In genomic region chr9:74952281-74953151, GRCh38 we compare ENCODE assay signal across 8 cellular contexts. TPM values are rescaled to one million over a fixed set of nuclear protein-coding genes. Genes with fewer than 3 reads are reported as not detected.
A peak's percentile ranks its signal among the peaks of the same experiment; 100 is the strongest.
DNase-seq lines count a peak whose midpoint lies in the region; ATAC-seq and TF ChIP-seq lines count a peak whose summit lies in the region.

Gene C9orf40 (minus strand): TSS chr9:74952912. CDS start chr9:74952611, 301 bp downstream.

- ATAC-seq in HG02852 (IDR thresholded peaks at IDR 0.05; ENCODE audit: unreplicated experiment) (peak; percentile 92), heart right ventricle (peak; percentile 95 to 99 (median 98))
- peak; percentile 93 for ATAC-seq in activated naive CD8-positive, alpha-beta T cell treated with anti-CD3 and anti-CD28 coated beads, Interleukin-2, amount 50 U/mL, for 24 hours

- no peaks in the 10 kb centered on the region for H3K9me3 Mint-ChIP-seq in activated naive CD8-positive, alpha-beta T cell treated with anti-CD3 and anti-CD28 coated beads, Interleukin-2, amount 50 U/mL, for 24 hours
- H3K9me3 Mint-ChIP-seq in progenitor cell of endocrine pancreas (ENCODE audit: low read depth), result no peaks in the 10 kb centered on the region

- no peaks in the 10 kb centered on the region for H3K9me3 ChIP-seq in heart right ventricle

- DNase-seq in GM13976 (ENCODE audit: low spot score) (peak; percentile 90), NCI-H1436 (lab: John Stamatoyannopoulos, UW) (peak; percentile 87), SW480 (ENCODE audit: low spot score) (peak; percentile 82), heart right ventricle (peak; percentile 91 to 93), progenitor cell of endocrine pancreas (ENCODE audit: low spot score, unreplicated experiment) (peak; percentile 91), ureter (ENCODE audit: low spot score) (peak; percentile 92)
- peak; percentile 92 for DNase-seq in activated naive CD8-positive, alpha-beta T cell treated with anti-CD3 and anti-CD28 coated beads, Interleukin-2, amount 50 U/mL, for 24 hours

- TF ChIP-seq CTCF in GM13976 (IDR thresholded peaks at IDR 0.05; ENCODE audit: borderline replicate concordance, control extremely low read depth, extremely low read depth, insufficient read depth, missing control alignments) (peak; percentile 95), heart right ventricle (IDR thresholded peaks at IDR 0.05) (peak; percentile 76 to 92 (median 86)), progenitor cell of endocrine pancreas (IDR thresholded peaks at IDR 0.05; ENCODE audit: unreplicated experiment) (peak; percentile 87)

- peaks cover 0 to 27% (median 17%) of the 10 kb centered on the region in 9 donors for H3K4me1 ChIP-seq in heart right ventricle

- no peaks in the 10 kb centered on the region for H3K27me3 ChIP-seq in heart right ventricle

- peaks cover 0 to 6% (median 0%) of the 10 kb centered on the region in 9 donors for H3K36me3 ChIP-seq in heart right ventricle

- peak within 1 kb of the TSS; percentile 85 to 99 (median 96) for H3K27ac ChIP-seq in heart right ventricle

- peaks cover 17% of the 10 kb centered on the region for H3K36me3 Mint-ChIP-seq in activated naive CD8-positive, alpha-beta T cell treated with anti-CD3 and anti-CD28 coated beads, Interleukin-2, amount 50 U/mL, for 24 hours (ENCODE audit: low read depth)
- H3K36me3 Mint-ChIP-seq in progenitor cell of endocrine pancreas (ENCODE audit: insufficient read depth), result no peaks in the 10 kb centered on the region

- peak within 1 kb of the TSS; percentile 90 for H3K27ac Mint-ChIP-seq in activated naive CD8-positive, alpha-beta T cell treated with anti-CD3 and anti-CD28 coated beads, Interleukin-2, amount 50 U/mL, for 24 hours
- peak within 1 kb of the TSS; percentile 95 for H3K27ac Mint-ChIP-seq in progenitor cell of endocrine pancreas

- peak within 1 kb of the TSS; percentile 97 for H3K4me3 Mint-ChIP-seq in activated naive CD8-positive, alpha-beta T cell treated with anti-CD3 and anti-CD28 coated beads, Interleukin-2, amount 50 U/mL, for 24 hours
- H3K4me3 Mint-ChIP-seq in progenitor cell of endocrine pancreas (ENCODE audit: low read depth), result peak within 1 kb of the TSS; percentile 98

- peak within 1 kb of the TSS; percentile 60 to 98 (median 88) for H3K4me3 ChIP-seq in heart right ventricle

- H3K27me3 Mint-ChIP-seq in activated naive CD8-positive, alpha-beta T cell treated with anti-CD3 and anti-CD28 coated beads, Interleukin-2, amount 50 U/mL, for 24 hours, result no peaks in the 10 kb centered on the region
- no peaks in the 10 kb centered on the region for H3K27me3 Mint-ChIP-seq in progenitor cell of endocrine pancreas

- peaks cover 24% of the 10 kb centered on the region for H3K4me1 Mint-ChIP-seq in activated naive CD8-positive, alpha-beta T cell treated with anti-CD3 and anti-CD28 coated beads, Interleukin-2, amount 50 U/mL, for 24 hours
- peaks cover 2% of the 10 kb centered on the region for H3K4me1 Mint-ChIP-seq in progenitor cell of endocrine pancreas (ENCODE audit: low read depth)

- in situ Hi-C loops in GM13976 (cut with MboI; ENCODE audit: low sequenced_read_pairs, unreplicated experiment), result loop anchor here (10.0 kb wide), 1 partner anchor 132 kb away; the partner anchor contains the start of genes NMRK1 and OSTF1

- intact Hi-C loops in heart right ventricle (cut with DNase I), result loop anchor here in 5 of 10 donors (2.0 to 10.0 kb wide), 6 partner anchors 50 to 176 kb away; partner anchors contain the start of genes NMRK1 (in 2 of the 5), OSTF1 (in 2 of the 5) and TRPM6 (in 1 of the 5)

- WGBS in heart right ventricle, 2 donors, result 1% methylated on average over 102 to 112 of the region's 112 CpGs

RNA-seq across cellular contexts. Expression of gene C9orf40, which starts in this region (rescaled TPM):
- total RNA-seq in heart right ventricle, result 1 to 10 TPM in 9 of 10 donors, under 1 TPM in 1; 0.96 to 2.9 (median 1.9) TPM
- 1 to 10 TPM; 1.7 to 2.0 TPM for polyA plus RNA-seq in heart right ventricle
- total RNA-seq in progenitor cell of endocrine pancreas, result 4.8 and 5.1 TPM in 2 replicates
- 3.2 TPM for total RNA-seq in ureter

Comparison
In these comparisons a context has a peak if more than half of its experiments do, and no peak if none do; other contexts are left out.
1. Peak in every context shown above with its lines: DNase-seq, ATAC-seq, H3K4me3 ChIP-seq and H3K27ac ChIP-seq.